ENCODE assay signal across 1 cellular context in genomic region chr1:94783342-94784264, GRCh38.
TF ChIP-seq lines count a peak whose summit lies in the region.

No MANE protein-coding gene starts in this region.

TF ChIP-seq in HEK293, 187 proteins besides CTCF, POLR2A, EP300 and RAD21 (continued from another document):
- peak; percentile 27; the same call in 1 of the 2 replicates for TF ChIP-seq ZNF629 (tag by site-specific recombination; IDR thresholded peaks at IDR 0.05)
